ENCODE assay signal across 25 cellular contexts in the genomic region with DNA sequence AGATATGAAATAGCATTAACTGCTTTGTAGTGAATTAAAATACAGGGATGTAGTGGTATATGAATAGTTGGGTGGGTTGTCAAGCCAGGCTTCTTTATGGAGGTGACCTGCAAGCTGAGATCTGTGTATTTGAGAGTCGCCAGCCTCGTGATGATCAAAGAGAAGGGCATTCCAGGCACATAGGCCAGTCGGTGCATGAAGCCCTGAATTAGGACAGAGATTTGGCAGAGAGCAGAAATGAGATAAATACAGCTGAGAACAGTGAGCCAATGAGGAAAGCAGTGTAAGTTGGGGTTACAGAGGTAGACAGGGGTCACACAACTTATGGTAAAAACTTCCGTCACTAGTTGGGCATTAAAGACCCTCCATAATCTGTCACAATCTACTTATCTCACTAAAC.
"Had no signal": no experiment of that assay in that cellular context is flagged by ENCODE, and none has a peak within 500 bp of the region (broad histone marks: within the 10 kb centered on the region; RNA-seq: fewer than 3 reads in every experiment).

No MANE protein-coding gene starts in this region.

- H3K27me3 Mint-ChIP-seq: activated naive CD4-positive, alpha-beta T cell treated with anti-CD3 and anti-CD28 coated beads, Interleukin-2, amount 50 U/mL, for 24 hours; activated naive CD8-positive, alpha-beta T cell treated with anti-CD3 and anti-CD28 coated beads, Interleukin-2, amount 50 U/mL, for 24 hours; central memory CD8-positive, alpha-beta T cell; dendritic cell treated with granulocyte-macrophage colony-stimulating factor and Interleukin-4, amounts not matched to agents 40 ng/mL and 50 ng/mL, for 4 days; naive thymus-derived CD8-positive, alpha-beta T cell; stimulated activated naive CD8-positive, alpha-beta T cell treated with anti-CD3 and anti-CD28 coated beads, Interleukin-15, Interleukin-2, amounts not matched to agents 100 ng/mL and 50 ng/mL, for 24 hours had no signal

- H3K36me3 Mint-ChIP-seq: activated naive CD4-positive, alpha-beta T cell treated with anti-CD3 and anti-CD28 coated beads, Interleukin-2, amount 50 U/mL, for 24 hours; naive thymus-derived CD8-positive, alpha-beta T cell had no signal

- H3K4me3 ChIP-seq: esophagus muscularis mucosa, right lobe of liver, skin epidermis, thoracic aorta had no signal

- H3K4me3 Mint-ChIP-seq: activated naive CD4-positive, alpha-beta T cell treated with anti-CD3 and anti-CD28 coated beads, Interleukin-2, amount 50 U/mL, for 24 hours; activated naive CD8-positive, alpha-beta T cell treated with anti-CD3 and anti-CD28 coated beads, Interleukin-2, amount 50 U/mL, for 24 hours; central memory CD8-positive, alpha-beta T cell; dendritic cell treated with granulocyte-macrophage colony-stimulating factor and Interleukin-4, amounts not matched to agents 40 ng/mL and 50 ng/mL, for 4 days; endodermal cell; naive thymus-derived CD8-positive, alpha-beta T cell; neural crest cell; stimulated activated naive CD8-positive, alpha-beta T cell treated with anti-CD3 and anti-CD28 coated beads, Interleukin-15, Interleukin-2, amounts not matched to agents 100 ng/mL and 50 ng/mL, for 24 hours; T-helper 2 cell treated with Interferon-gamma antibody and Interleukin-4, amounts not matched to agents 5 μg/mL and 100 μg/mL, for 36 hours had no signal

- H3K27me3 ChIP-seq: esophagus muscularis mucosa, foreskin keratinocyte, right lobe of liver had no signal

- H3K27ac Mint-ChIP-seq: activated naive CD4-positive, alpha-beta T cell treated with anti-CD3 and anti-CD28 coated beads, Interleukin-2, amount 50 U/mL, for 24 hours; activated naive CD8-positive, alpha-beta T cell treated with anti-CD3 and anti-CD28 coated beads, Interleukin-2, amount 50 U/mL, for 24 hours; dendritic cell treated with granulocyte-macrophage colony-stimulating factor and Interleukin-4, amounts not matched to agents 40 ng/mL and 50 ng/mL, for 4 days; endodermal cell; naive thymus-derived CD8-positive, alpha-beta T cell; stimulated activated naive CD8-positive, alpha-beta T cell treated with anti-CD3 and anti-CD28 coated beads, Interleukin-15, Interleukin-2, amounts not matched to agents 100 ng/mL and 50 ng/mL, for 24 hours; T-helper 2 cell treated with Interferon-gamma antibody and Interleukin-4, amounts not matched to agents 5 μg/mL and 100 μg/mL, for 36 hours had no signal

- H3K4me1 Mint-ChIP-seq: activated naive CD4-positive, alpha-beta T cell treated with anti-CD3 and anti-CD28 coated beads, Interleukin-2, amount 50 U/mL, for 24 hours; activated naive CD8-positive, alpha-beta T cell treated with anti-CD3 and anti-CD28 coated beads, Interleukin-2, amount 50 U/mL, for 24 hours; central memory CD8-positive, alpha-beta T cell; neural crest cell had no signal

- DNase-seq: activated CD4-positive, alpha-beta T cell treated with anti-CD3 and anti-CD28 coated beads for 4 hours; activated CD4-positive, alpha-beta T cell treated with anti-CD3 and anti-CD28 coated beads, Interleukin-2, amount 50 U/mL, for 4 hours; activated gamma-delta T cell treated with Interleukin-2 at 50 U/mL for 16 hours; activated naive CD8-positive, alpha-beta T cell treated with anti-CD3 and anti-CD28 coated beads, Interleukin-2, amount 50 U/mL, for 24 hours; amygdala; endodermal cell; foreskin keratinocyte; midbrain; naive thymus-derived CD8-positive, alpha-beta T cell; occipital lobe; right lobe of liver; stimulated activated CD4-positive, alpha-beta T cell treated with anti-CD3 and anti-CD28 coated beads, Interleukin-12 subunit alpha, Interleukin-12 subunit beta, amount 100 ng/mL, for 4 hours; stimulated activated CD4-positive, alpha-beta T cell treated with anti-CD3 and anti-CD28 coated beads, Interleukin-4, amount 100 ng/mL, for 1 hour; T-helper 1 cell; trophoblast cell had no signal

- H3K36me3 ChIP-seq: esophagus muscularis mucosa, right lobe of liver, thoracic aorta had no signal

- H3K4me1 ChIP-seq: foreskin keratinocyte, right lobe of liver had no signal

- ATAC-seq: activated naive CD8-positive, alpha-beta T cell treated with anti-CD3 and anti-CD28 coated beads, Interleukin-2, amount 50 U/mL, for 24 hours; foreskin keratinocyte; naive thymus-derived CD8-positive, alpha-beta T cell; right lobe of liver had no signal

- H3K9me3 ChIP-seq: esophagus muscularis mucosa, right lobe of liver, thoracic aorta had no signal

- H3K27ac ChIP-seq: foreskin keratinocyte, right lobe of liver, skin epidermis, thoracic aorta, VCaP had no signal

- H3K9me3 Mint-ChIP-seq: activated naive CD4-positive, alpha-beta T cell treated with anti-CD3 and anti-CD28 coated beads, Interleukin-2, amount 50 U/mL, for 24 hours; activated naive CD8-positive, alpha-beta T cell treated with anti-CD3 and anti-CD28 coated beads, Interleukin-2, amount 50 U/mL, for 24 hours; endodermal cell; neural crest cell; stimulated activated naive CD8-positive, alpha-beta T cell treated with anti-CD3 and anti-CD28 coated beads, Interleukin-15, Interleukin-2, amounts not matched to agents 100 ng/mL and 50 ng/mL, for 24 hours; T-helper 2 cell treated with Interferon-gamma antibody and Interleukin-4, amounts not matched to agents 5 μg/mL and 100 μg/mL, for 36 hours had no signal
